In genomic region chr1:209720326-209720725, GRCh38 we compare ENCODE assay signal across 22 cellular contexts. TPM values are rescaled to one million over a fixed set of nuclear protein-coding genes. Genes with fewer than 3 reads are reported as not detected.
DNase-seq lines count a peak whose midpoint lies in the region; ATAC-seq and TF ChIP-seq lines count a peak whose summit lies in the region.
"Had no signal": no experiment of that assay in that cellular context is flagged by ENCODE, and none has a peak within 500 bp of the region (broad histone marks: within the 10 kb centered on the region; RNA-seq: fewer than 3 reads in every experiment).

No MANE protein-coding gene starts in this region.

- POLR2A ChIA-PET in activated CD4-positive, alpha-beta memory T cell treated with anti-CD3 and anti-CD28 coated beads for 36 hours (lab: Charles Lee): interaction anchor here (1.1 to 1.2 kb wide), 2 partner anchors 32 to 35 kb away, joined by 3 read pairs; partner anchors contain the start of gene TRAF3IP3
- POLR2A ChIA-PET in activated CD4-positive, alpha-beta memory T cell treated with anti-CD3 and anti-CD28 coated beads, Interleukin-2, amount 10 ng/mL, durations not matched to agents 7 days and 5 days (lab: Charles Lee): no interaction called here

- H3K4me3 ChIP-seq in duodenal mucosa (ENCODE audit: low read depth in 1 of 2, low read length in 2 of 2) (no peak overlapping the region), right atrium auricular region (no peak overlapping the region)
- H3K4me3 ChIP-seq: BLaER1 treated with 17β-estradiol and CSF1 and Interleukin-3, amounts not matched to agents 10 nM and 100 nM; cardiac muscle cell; neural progenitor cell; psoas muscle had no signal

- no peak for ATAC-seq in GM21526 (IDR thresholded peaks at IDR 0.05; ENCODE audit: low FRiP score, unreplicated experiment)
- ATAC-seq in GM19035 (IDR thresholded peaks at IDR 0.05; ENCODE audit: unreplicated experiment): no peak
- ATAC-seq: activated CD4-positive, CD25-positive, alpha-beta regulatory T cell treated with anti-CD3 and anti-CD28 coated beads, Interleukin-2, amount 50 U/mL, for 24 hours; psoas muscle had no signal

- peaks cover 72% of the 10 kb centered on the region for H3K4me1 Mint-ChIP-seq in activated CD4-positive, alpha-beta memory T cell treated with anti-CD3 and anti-CD28 coated beads for 36 hours (ENCODE audit: low read depth)
- peaks cover 32% of the 10 kb centered on the region for H3K4me1 Mint-ChIP-seq in activated CD4-positive, alpha-beta memory T cell treated with anti-CD3 and anti-CD28 coated beads, Interleukin-2, amount 10 ng/mL, durations not matched to agents 7 days and 5 days
- H3K4me1 Mint-ChIP-seq: neural progenitor cell had no signal

- H3K27ac Mint-ChIP-seq in activated CD4-positive, alpha-beta memory T cell treated with anti-CD3 and anti-CD28 coated beads for 36 hours: peak overlapping the region; percentile 30
- H3K27ac Mint-ChIP-seq in activated CD4-positive, alpha-beta memory T cell treated with anti-CD3 and anti-CD28 coated beads, Interleukin-2, amount 10 ng/mL, durations not matched to agents 7 days and 5 days: no peak overlapping the region
- H3K27ac Mint-ChIP-seq: neural progenitor cell had no signal

- H3K27ac ChIP-seq in duodenal mucosa (ENCODE audit: low read depth, low read length): peak overlapping the region; percentile 43
- H3K27ac ChIP-seq in right atrium auricular region: peak overlapping the region; percentile 58 to 70
- H3K27ac ChIP-seq: BLaER1 treated with 17β-estradiol and CSF1 and Interleukin-3, amounts not matched to agents 10 nM and 100 nM; cardiac muscle cell; epithelial cell of prostate; neural progenitor cell; psoas muscle had no signal

- peaks cover 5% of the 10 kb centered on the region for H3K9me3 Mint-ChIP-seq in activated CD4-positive, alpha-beta memory T cell treated with anti-CD3 and anti-CD28 coated beads for 36 hours
- H3K9me3 Mint-ChIP-seq in activated CD4-positive, alpha-beta memory T cell treated with anti-CD3 and anti-CD28 coated beads, Interleukin-2, amount 10 ng/mL, durations not matched to agents 7 days and 5 days: no peaks in the 10 kb centered on the region
- H3K9me3 Mint-ChIP-seq: neural progenitor cell had no signal

- no peaks in the 10 kb centered on the region for H3K36me3 ChIP-seq in duodenal mucosa (ENCODE audit: control insufficient read depth in 1 of 2, insufficient read depth in 2 of 2, low read length in 2 of 2)
- H3K36me3 ChIP-seq in right atrium auricular region: no peaks in the 10 kb centered on the region
- H3K36me3 ChIP-seq: BLaER1 treated with 17β-estradiol and CSF1 and Interleukin-3, amounts not matched to agents 10 nM and 100 nM; cardiac muscle cell; neural progenitor cell had no signal

- H3K9me3 ChIP-seq in duodenal mucosa (ENCODE audit: control insufficient read depth in 1 of 2, low read length in 2 of 2) (no peaks in the 10 kb centered on the region), right atrium auricular region (no peaks in the 10 kb centered on the region)
- H3K9me3 ChIP-seq: BLaER1 treated with 17β-estradiol and CSF1 and Interleukin-3, amounts not matched to agents 10 nM and 100 nM; psoas muscle had no signal

- H3K4me1 ChIP-seq in duodenal mucosa (ENCODE audit: control insufficient read depth in 1 of 2, insufficient read depth in 2 of 2, low read length in 2 of 2) (no peaks in the 10 kb centered on the region), right atrium auricular region (peaks cover 0 to 4% of the 10 kb centered on the region in 2 donors)
- H3K4me1 ChIP-seq: neural progenitor cell, psoas muscle had no signal

- no peak overlapping the region for H3K4me3 Mint-ChIP-seq in activated CD4-positive, alpha-beta memory T cell treated with anti-CD3 and anti-CD28 coated beads for 36 hours
- no peak overlapping the region for H3K4me3 Mint-ChIP-seq in activated CD4-positive, alpha-beta memory T cell treated with anti-CD3 and anti-CD28 coated beads, Interleukin-2, amount 10 ng/mL, durations not matched to agents 7 days and 5 days
- H3K4me3 Mint-ChIP-seq: neural progenitor cell had no signal

- TF ChIP-seq CTCF in right atrium auricular region (IDR thresholded peaks at IDR 0.05): no peak

- peaks cover 15% of the 10 kb centered on the region for H3K36me3 Mint-ChIP-seq in activated CD4-positive, alpha-beta memory T cell treated with anti-CD3 and anti-CD28 coated beads for 36 hours
- peaks cover 5% of the 10 kb centered on the region for H3K36me3 Mint-ChIP-seq in activated CD4-positive, alpha-beta memory T cell treated with anti-CD3 and anti-CD28 coated beads, Interleukin-2, amount 10 ng/mL, durations not matched to agents 7 days and 5 days (ENCODE audit: low read depth)
- H3K36me3 Mint-ChIP-seq: neural progenitor cell had no signal

- CTCF ChIA-PET in activated CD4-positive, alpha-beta memory T cell treated with anti-CD3 and anti-CD28 coated beads for 36 hours (lab: Charles Lee): interaction anchor here (0.6 to 0.8 kb wide), 2 partner anchors 27 to 28 kb away, joined by 3 read pairs; no protein-coding TSS in a partner anchor
- CTCF ChIA-PET in activated CD4-positive, alpha-beta memory T cell treated with anti-CD3 and anti-CD28 coated beads, Interleukin-2, amount 10 ng/mL, durations not matched to agents 7 days and 5 days (lab: Charles Lee): interaction anchor here (1.2 kb wide), 1 partner anchor 28 kb away, joined by 3 read pairs; no protein-coding TSS in a partner anchor

- intact Hi-C loops in activated CD4-positive, alpha-beta memory T cell treated with anti-CD3 and anti-CD28 coated beads for 36 hours (cut with micrococcal nuclease): no loop called here

- no peak for DNase-seq in activated CD4-positive, alpha-beta memory T cell treated with anti-CD3 and anti-CD28 coated beads for 36 hours
- DNase-seq in activated CD4-positive, alpha-beta memory T cell treated with anti-CD3 and anti-CD28 coated beads, Interleukin-2, amount 10 ng/mL, durations not matched to agents 7 days and 5 days: no peak
- no peak for DNase-seq in right atrium auricular region (ENCODE audit: low spot score)
- DNase-seq in stromal cell of bone marrow (ENCODE audit: low read depth): peak; percentile 62
- no peak for DNase-seq in HuH-7 (ENCODE audit: low spot score)
- DNase-seq: activated gamma-delta T cell; amniotic stem cell; EL; NCI-H524 treated with DMSO at 0.1 percent for 48 hours; psoas muscle; stimulated activated CD4-positive, alpha-beta T cell treated with anti-CD3 and anti-CD28 coated beads, Interleukin-12 subunit alpha, Interleukin-12 subunit beta, amount 100 ng/mL, for 4 hours; T1000 had no signal

- H3K27me3 ChIP-seq in duodenal mucosa (ENCODE audit: control insufficient read depth in 1 of 2, insufficient read depth in 2 of 2, low read length in 2 of 2) (no peaks in the 10 kb centered on the region), right atrium auricular region (no peaks in the 10 kb centered on the region)
- H3K27me3 ChIP-seq: BLaER1 treated with 17β-estradiol and CSF1 and Interleukin-3, amounts not matched to agents 10 nM and 100 nM had no signal

- no peak overlapping the region for H3K9ac ChIP-seq in duodenal mucosa (ENCODE audit: low read depth in 1 of 2, low read length in 2 of 2)
- H3K9ac ChIP-seq: BLaER1 treated with 17β-estradiol and CSF1 and Interleukin-3, amounts not matched to agents 10 nM and 100 nM; neural progenitor cell had no signal

- no peaks in the 10 kb centered on the region for H3K27me3 Mint-ChIP-seq in activated CD4-positive, alpha-beta memory T cell treated with anti-CD3 and anti-CD28 coated beads for 36 hours
- no peaks in the 10 kb centered on the region for H3K27me3 Mint-ChIP-seq in activated CD4-positive, alpha-beta memory T cell treated with anti-CD3 and anti-CD28 coated beads, Interleukin-2, amount 10 ng/mL, durations not matched to agents 7 days and 5 days

RNA-seq across cellular contexts. Expression of gene HSD11B1, which starts 15.7 kb away (rescaled TPM):
- total RNA-seq in activated CD4-positive, alpha-beta memory T cell treated with anti-CD3 and anti-CD28 coated beads for 36 hours: 10 to 100 TPM; 22.4 to 23.9 TPM
- 10 to 100 TPM in 1 of 2 experiments, 1 to 10 TPM in 1; 8.7 to 11.4 TPM for total RNA-seq in activated CD4-positive, alpha-beta memory T cell treated with anti-CD3 and anti-CD28 coated beads, Interleukin-2, amount 10 ng/mL, durations not matched to agents 7 days and 5 days
- 10 to 100 TPM in 1 of 2 donors, 1 to 10 TPM in 1; 3.7 to 17.2 TPM for total RNA-seq in right atrium auricular region
- total RNA-seq: cardiac muscle cell, glomerular endothelial cell had no signal

RNA-seq across cellular contexts. Expression of gene TRAF3IP3, which starts 35.5 kb away (rescaled TPM):
- total RNA-seq in activated CD4-positive, alpha-beta memory T cell treated with anti-CD3 and anti-CD28 coated beads for 36 hours: 100 to 1,000 TPM; 212 to 217 TPM
- 100 to 1,000 TPM; 421 to 422 TPM for total RNA-seq in activated CD4-positive, alpha-beta memory T cell treated with anti-CD3 and anti-CD28 coated beads, Interleukin-2, amount 10 ng/mL, durations not matched to agents 7 days and 5 days
- total RNA-seq in right atrium auricular region: 1 to 10 TPM in 1 of 2 donors, under 1 TPM in 1; 0.19 to 2.2 TPM
- total RNA-seq: A172, glomerular endothelial cell had no signal

RNA-seq across cellular contexts. Expression of gene G0S2, which starts 45.1 kb away (rescaled TPM):
- 10 to 100 TPM; 92.7 to 93.1 TPM for total RNA-seq in activated CD4-positive, alpha-beta memory T cell treated with anti-CD3 and anti-CD28 coated beads for 36 hours
- total RNA-seq in activated CD4-positive, alpha-beta memory T cell treated with anti-CD3 and anti-CD28 coated beads, Interleukin-2, amount 10 ng/mL, durations not matched to agents 7 days and 5 days: 1 to 10 TPM; 7.3 to 7.6 TPM
- 100 to 1,000 TPM; 212 to 299 TPM for total RNA-seq in right atrium auricular region
- total RNA-seq: A172 had no signal

Comparison
In these comparisons a context has a peak if more than half of its experiments do, and no peak if none do; other contexts are left out.
1. RNA of gene G0S2, which starts 45.1 kb away (total RNA-seq): 212 to 299 TPM in right atrium auricular region and 92.7 to 93.1 TPM in activated CD4-positive, alpha-beta memory T cell treated with anti-CD3 and anti-CD28 coated beads for 36 hours; 7.3 to 7.6 TPM in activated CD4-positive, alpha-beta memory T cell treated with anti-CD3 and anti-CD28 coated beads, Interleukin-2, amount 10 ng/mL, durations not matched to agents 7 days and 5 days; every median in the first group is over 10 times any median in the second.
2. RNA of gene TRAF3IP3, which starts 35.5 kb away (total RNA-seq): 421 to 422 TPM in activated CD4-positive, alpha-beta memory T cell treated with anti-CD3 and anti-CD28 coated beads, Interleukin-2, amount 10 ng/mL, durations not matched to agents 7 days and 5 days and 212 to 217 TPM in activated CD4-positive, alpha-beta memory T cell treated with anti-CD3 and anti-CD28 coated beads for 36 hours; 0.19 to 2.2 TPM in right atrium auricular region; every median in the first group is over 10 times any median in the second.